In the genomic region with DNA sequence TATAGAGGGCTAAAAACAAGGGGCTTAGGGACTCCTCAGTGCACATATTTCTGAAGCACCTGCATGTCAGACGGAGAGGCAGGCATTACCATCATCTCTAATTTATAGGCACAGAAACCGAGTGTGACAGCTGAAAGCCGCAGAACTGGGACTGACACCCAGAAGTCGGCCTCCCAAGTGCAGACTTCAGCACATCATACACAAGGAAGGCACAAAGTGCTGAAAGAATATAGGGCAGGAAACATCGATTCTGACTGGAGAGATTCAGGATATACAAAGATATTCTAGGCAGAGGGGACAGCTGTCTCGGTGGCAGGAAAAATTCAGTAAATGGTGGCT, we compare ENCODE assay signal across 8 cellular contexts. TPM values are rescaled to one million over a fixed set of nuclear protein-coding genes. Genes with fewer than 3 reads are reported as not detected.
DNase-seq lines count a peak whose midpoint lies in the region; ATAC-seq and TF ChIP-seq lines count a peak whose summit lies in the region.

No MANE protein-coding gene starts in this region.

- H3K4me3 Mint-ChIP-seq in effector memory CD8-positive, alpha-beta T cell: peak overlapping the region; percentile 87

- H3K4me3 ChIP-seq in GM12865 (ENCODE audit: low read depth, low read length) (peak overlapping the region; percentile 35), psoas muscle (peak overlapping the region; percentile 85)

- TF ChIP-seq CTCF in GM12865 (IDR thresholded peaks at IDR 0.05; ENCODE audit: insufficient read depth, low read depth, low read length, missing control alignments) (no peak), psoas muscle (IDR thresholded peaks at IDR 0.05) (no peak)

- ATAC-seq in effector memory CD8-positive, alpha-beta T cell (replicated peaks): no peak
- ATAC-seq in psoas muscle (no peak), sciatic nerve (no peak), HG03095 (IDR thresholded peaks at IDR 0.05; ENCODE audit: unreplicated experiment) (no peak)

- no peaks in the 10 kb centered on the region for H3K27me3 Mint-ChIP-seq in effector memory CD8-positive, alpha-beta T cell

- DNase-seq in GM12865 (ENCODE audit: low read depth): no peak
- peak; percentile 14 for DNase-seq in RKO (ENCODE audit: low spot score)
- peak in 1 of 3 experiments; percentile 2 for DNase-seq in effector memory CD8-positive, alpha-beta T cell
- DNase-seq in psoas muscle: no peak
- no peak for DNase-seq in pons (ENCODE audit: low spot score)
- no peak for DNase-seq in sciatic nerve (ENCODE audit: low spot score)
- no peak for DNase-seq in KBM-7

- H3K9me3 ChIP-seq in psoas muscle: no peaks in the 10 kb centered on the region

- H3K27ac ChIP-seq in psoas muscle: peak overlapping the region; percentile 97

- H3K36me3 Mint-ChIP-seq in effector memory CD8-positive, alpha-beta T cell (ENCODE audit: insufficient read depth): peaks cover 42% of the 10 kb centered on the region

- in situ Hi-C loops in KBM-7 (cut with MboI; ENCODE audit: low pct_unique_long_range_greater_than_20kb, low sequenced_read_pairs): no loop called here

- H3K27ac Mint-ChIP-seq in effector memory CD8-positive, alpha-beta T cell: peak overlapping the region; percentile 90 to 95

- peaks cover 7% of the 10 kb centered on the region for H3K4me1 ChIP-seq in psoas muscle

- peaks cover 8 to 27% of the 10 kb centered on the region in 2 donors for H3K4me1 Mint-ChIP-seq in effector memory CD8-positive, alpha-beta T cell (ENCODE audit: low read depth in 2 of 2)

- H3K36me3 ChIP-seq in psoas muscle (ENCODE audit: insufficient read depth in 1 of 2, low read depth in 1 of 2): peaks cover 6 to 45% of the 10 kb centered on the region in 2 donors

- WGBS in psoas muscle, 3 donors: 47 to 62% (median 54%) methylated on average over 6 of the region's 6 CpGs

- intact Hi-C loops in psoas muscle (cut with DNase I): loop anchor here (1.0 to 5.0 kb wide), 3 partner anchors 172 to 527 kb away; no protein-coding TSS in a partner anchor
- intact Hi-C loops in sciatic nerve (cut with DNase I): loop anchor here (10.0 kb wide), 1 partner anchor 524 kb away; no protein-coding TSS in a partner anchor

- H3K27me3 ChIP-seq in psoas muscle (ENCODE audit: insufficient read depth in 3 of 3, low read length in 2 of 3): no peaks in the 10 kb centered on the region

- no peaks in the 10 kb centered on the region for H3K9me3 Mint-ChIP-seq in effector memory CD8-positive, alpha-beta T cell

RNA-seq across cellular contexts. Expression of a gene that starts 11.2 kb away (rescaled TPM):
- 10 to 100 TPM; 49.5 to 76.9 (median 65.8) TPM for total RNA-seq in psoas muscle
- polyA plus RNA-seq in psoas muscle: 10 to 100 TPM; 34.9 to 71.5 (median 40.9) TPM
- total RNA-seq in sciatic nerve: 39.5 TPM

RNA-seq across cellular contexts. Expression of a gene that starts 11.4 kb away (rescaled TPM):
- 10 to 100 TPM; 12.5 to 30.8 (median 20.0) TPM for total RNA-seq in psoas muscle
- polyA plus RNA-seq in psoas muscle: 10 to 100 TPM in 1 of 3 donors, 1 to 10 TPM in 2; 6.2 to 12.8 (median 6.6) TPM
- total RNA-seq in sciatic nerve: 10.5 TPM
